ENCODE assay signal across 21 cellular contexts in genomic region chr17:78101542-78101941, GRCh38. TPM values are rescaled to one million over a fixed set of nuclear protein-coding genes. Genes with fewer than 3 reads are reported as not detected.
"Had no signal": no experiment of that assay in that cellular context is flagged by ENCODE, and none has a peak within 500 bp of the region (broad histone marks: within the 10 kb centered on the region; RNA-seq: fewer than 3 reads in every experiment).

No MANE protein-coding gene starts in this region.

- H3K4me1 Mint-ChIP-seq: activated B cell treated with CpG ODN at 0.5 μM for 24 hours; activated CD4-positive, alpha-beta T cell treated with anti-CD3 and anti-CD28 coated beads, Interleukin-2, amount 10 ng/mL, durations not matched to agents 24 days and 14 days; activated naive CD8-positive, alpha-beta T cell treated with anti-CD3 and anti-CD28 coated beads, Interleukin-2, amount 10 ng/mL, durations not matched to agents 7 days and 5 days; brain; stimulated activated naive B cell treated with anti-CD40 and anti-IgM and Interleukin-4, amounts not matched to agents 10 μg/mL and 1 μg/mL and 100 μg/mL, for 72 hours had no signal

- H3K4me3 Mint-ChIP-seq: activated B cell treated with CpG ODN at 0.5 μM for 24 hours; activated CD4-positive, alpha-beta T cell treated with anti-CD3 and anti-CD28 coated beads, Interleukin-2, amount 10 ng/mL, durations not matched to agents 24 days and 14 days; activated CD8-positive, alpha-beta T cell treated with anti-CD3 and anti-CD28 coated beads for 36 hours; activated naive CD8-positive, alpha-beta T cell treated with anti-CD3 and anti-CD28 coated beads, Interleukin-2, amount 10 ng/mL, durations not matched to agents 7 days and 5 days; activated T-cell treated with anti-CD3 and anti-CD28 coated beads, Interleukin-2, amount 50 U/mL, for 4 hours; brain; stimulated activated naive B cell treated with anti-CD40 and anti-IgM and Interleukin-4, amounts not matched to agents 10 μg/mL and 1 μg/mL and 100 μg/mL, for 72 hours had no signal

- H3K27ac ChIP-seq: colonic mucosa, left lung, pancreas, thoracic aorta, upper lobe of left lung had no signal

- H3K27me3 Mint-ChIP-seq: activated B cell treated with CpG ODN at 0.5 μM for 24 hours; activated CD4-positive, alpha-beta T cell treated with anti-CD3 and anti-CD28 coated beads, Interleukin-2, amount 10 ng/mL, durations not matched to agents 24 days and 14 days; activated CD8-positive, alpha-beta T cell treated with anti-CD3 and anti-CD28 coated beads for 36 hours; activated naive CD8-positive, alpha-beta T cell treated with anti-CD3 and anti-CD28 coated beads, Interleukin-2, amount 10 ng/mL, durations not matched to agents 7 days and 5 days; brain; stimulated activated naive B cell treated with anti-CD40 and anti-IgM and Interleukin-4, amounts not matched to agents 10 μg/mL and 1 μg/mL and 100 μg/mL, for 72 hours had no signal

- H3K27me3 ChIP-seq: colonic mucosa, left lung, pancreas, upper lobe of left lung had no signal

- H3K27ac Mint-ChIP-seq: activated B cell treated with CpG ODN at 0.5 μM for 24 hours; activated CD4-positive, alpha-beta T cell treated with anti-CD3 and anti-CD28 coated beads, Interleukin-2, amount 10 ng/mL, durations not matched to agents 24 days and 14 days; activated CD8-positive, alpha-beta T cell treated with anti-CD3 and anti-CD28 coated beads for 36 hours; activated naive CD8-positive, alpha-beta T cell treated with anti-CD3 and anti-CD28 coated beads, Interleukin-2, amount 10 ng/mL, durations not matched to agents 7 days and 5 days; stimulated activated naive B cell treated with anti-CD40 and anti-IgM and Interleukin-4, amounts not matched to agents 10 μg/mL and 1 μg/mL and 100 μg/mL, for 72 hours had no signal

- H3K9me3 Mint-ChIP-seq: activated B cell treated with CpG ODN at 0.5 μM for 24 hours; activated CD4-positive, alpha-beta T cell treated with anti-CD3 and anti-CD28 coated beads, Interleukin-2, amount 10 ng/mL, durations not matched to agents 24 days and 14 days; activated CD8-positive, alpha-beta T cell treated with anti-CD3 and anti-CD28 coated beads for 36 hours; activated naive CD8-positive, alpha-beta T cell treated with anti-CD3 and anti-CD28 coated beads, Interleukin-2, amount 10 ng/mL, durations not matched to agents 7 days and 5 days; activated T-cell treated with anti-CD3 and anti-CD28 coated beads, Interleukin-2, amount 50 U/mL, for 4 hours; stimulated activated naive B cell treated with anti-CD40 and anti-IgM and Interleukin-4, amounts not matched to agents 10 μg/mL and 1 μg/mL and 100 μg/mL, for 72 hours had no signal

- H3K4me1 ChIP-seq: colonic mucosa, left lung, pancreas had no signal

- FAIRE-seq: keratinocyte, pancreas had no signal

- DNase-seq: activated B cell treated with CpG ODN at 0.5 μM for 24 hours; activated CD4-positive, alpha-beta T cell treated with anti-CD3 and anti-CD28 coated beads, Interleukin-2, amount 10 ng/mL, durations not matched to agents 24 days and 14 days; activated CD8-positive, alpha-beta T cell treated with anti-CD3 and anti-CD28 coated beads for 36 hours; activated effector memory CD4-positive, alpha-beta T cell treated with Interleukin-2 at 50 U/mL for 16 hours; activated naive CD8-positive, alpha-beta T cell treated with anti-CD3 and anti-CD28 coated beads, Interleukin-2, amount 10 ng/mL, durations not matched to agents 7 days and 5 days; activated T-cell treated with anti-CD3 and anti-CD28 coated beads, Interleukin-2, amount 50 U/mL, for 4 hours; central memory CD4-positive, alpha-beta T cell; colonic mucosa; foreskin melanocyte; hypothalamus; left lung; pancreas; stimulated activated CD4-positive, alpha-beta T cell treated with anti-CD3 and anti-CD28 coated beads, Interleukin-4, amount 100 ng/mL, for 24 hours; stimulated activated naive B cell treated with anti-CD40 and anti-IgM and Interleukin-4, amounts not matched to agents 10 μg/mL and 1 μg/mL and 100 μg/mL, for 72 hours; upper lobe of left lung had no signal

- H3K9me3 ChIP-seq: colonic mucosa, left lung, pancreas, thoracic aorta, upper lobe of left lung had no signal

- H3K4me3 ChIP-seq: colonic mucosa, left lung, pancreas, thoracic aorta, upper lobe of left lung had no signal

- ATAC-seq: activated CD8-positive, alpha-beta T cell treated with anti-CD3 and anti-CD28 coated beads for 36 hours; activated T-cell treated with anti-CD3 and anti-CD28 coated beads, Interleukin-2, amount 50 U/mL, for 4 hours; left lung; pancreas; sciatic nerve; stimulated activated naive B cell treated with anti-CD40 and anti-IgM and Interleukin-4, amounts not matched to agents 10 μg/mL and 1 μg/mL and 100 μg/mL, for 72 hours had no signal

RNA-seq across cellular contexts. Expression of gene C17orf99, which starts 44.6 kb away (rescaled TPM):
- total RNA-seq: activated CD4-positive, alpha-beta T cell treated with anti-CD3 and anti-CD28 coated beads, Interleukin-2, amount 10 ng/mL, durations not matched to agents 24 days and 14 days; activated naive CD8-positive, alpha-beta T cell treated with anti-CD3 and anti-CD28 coated beads, Interleukin-2, amount 10 ng/mL, durations not matched to agents 7 days and 5 days; activated T-cell treated with anti-CD3 and anti-CD28 coated beads, Interleukin-2, amount 50 U/mL, for 4 hours; left lung; lung microvascular endothelial cell; mononuclear cell; pancreas; thoracic aorta had no signal
- polyA plus RNA-seq: pancreas had no signal
